Comparison of ENCODE assay signal across 13 cellular contexts in the genomic region with DNA sequence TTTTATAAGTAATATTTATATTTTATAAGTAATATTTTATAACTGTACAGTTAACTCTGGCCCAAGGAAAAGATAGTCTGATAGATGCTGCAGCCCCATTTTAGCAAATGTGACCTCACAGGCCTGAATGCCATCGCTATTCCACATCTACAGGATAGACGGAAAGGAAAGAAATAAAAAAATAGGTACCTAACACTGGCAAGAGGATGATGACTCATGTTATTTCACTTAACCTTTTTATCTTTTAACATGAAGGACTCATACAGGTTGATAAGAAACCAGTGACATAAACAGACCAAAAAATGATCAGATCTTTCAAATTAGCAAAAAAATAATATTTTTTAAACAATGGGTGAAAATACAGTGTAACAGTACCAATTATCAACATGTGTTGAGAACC.
DNase-seq lines count a peak whose midpoint lies in the region; ATAC-seq lines count a peak whose summit lies in the region.
"Had no signal": no experiment of that assay in that cellular context is flagged by ENCODE, and none has a peak within 500 bp of the region (broad histone marks: within the 10 kb centered on the region; RNA-seq: fewer than 3 reads in every experiment).

No MANE protein-coding gene starts in this region.

- peaks cover 39% of the 10 kb centered on the region for H3K36me3 Mint-ChIP-seq in stimulated activated naive CD8-positive, alpha-beta T cell treated with anti-CD3 and anti-CD28 coated beads, Interleukin-15, Interleukin-2, amounts not matched to agents 100 ng/mL and 50 ng/mL, for 24 hours (ENCODE audit: low read depth)
- H3K36me3 Mint-ChIP-seq in central memory CD8-positive, alpha-beta T cell (ENCODE audit: insufficient read depth) = peaks cover 10% of the 10 kb centered on the region

- H3K27me3 Mint-ChIP-seq in stimulated activated naive CD8-positive, alpha-beta T cell treated with anti-CD3 and anti-CD28 coated beads, Interleukin-15, Interleukin-2, amounts not matched to agents 100 ng/mL and 50 ng/mL, for 24 hours = no peaks in the 10 kb centered on the region
- H3K27me3 Mint-ChIP-seq in central memory CD8-positive, alpha-beta T cell = no peaks in the 10 kb centered on the region
- H3K27me3 Mint-ChIP-seq: naive thymus-derived CD4-positive, alpha-beta T cell had no signal

- H3K4me1 Mint-ChIP-seq in stimulated activated naive CD8-positive, alpha-beta T cell treated with anti-CD3 and anti-CD28 coated beads, Interleukin-15, Interleukin-2, amounts not matched to agents 100 ng/mL and 50 ng/mL, for 24 hours (ENCODE audit: low read depth) = peaks cover 88% of the 10 kb centered on the region
- H3K4me1 Mint-ChIP-seq in central memory CD8-positive, alpha-beta T cell = peaks cover 35% of the 10 kb centered on the region

- H3K4me3 Mint-ChIP-seq in stimulated activated naive CD8-positive, alpha-beta T cell treated with anti-CD3 and anti-CD28 coated beads, Interleukin-15, Interleukin-2, amounts not matched to agents 100 ng/mL and 50 ng/mL, for 24 hours = peak overlapping the region; percentile 95
- H3K4me3 Mint-ChIP-seq in central memory CD8-positive, alpha-beta T cell = no peak overlapping the region

- H3K27ac Mint-ChIP-seq in stimulated activated naive CD8-positive, alpha-beta T cell treated with anti-CD3 and anti-CD28 coated beads, Interleukin-15, Interleukin-2, amounts not matched to agents 100 ng/mL and 50 ng/mL, for 24 hours = peak overlapping the region; percentile 89
- peak overlapping the region; percentile 97 for H3K27ac Mint-ChIP-seq in central memory CD8-positive, alpha-beta T cell (ENCODE audit: low read depth)

- no peak for ATAC-seq in stimulated activated naive CD8-positive, alpha-beta T cell treated with anti-CD3 and anti-CD28 coated beads, Interleukin-15, Interleukin-2, amounts not matched to agents 100 U/mL and 50 U/mL, for 24 hours
- ATAC-seq in central memory CD8-positive, alpha-beta T cell (replicated peaks; ENCODE audit: extremely low read depth, poor library complexity, severe bottlenecking) = no peak
- no peak for ATAC-seq in HG03108 (IDR thresholded peaks at IDR 0.05; ENCODE audit: unreplicated experiment)
- ATAC-seq: naive thymus-derived CD4-positive, alpha-beta T cell had no signal

- no peaks in the 10 kb centered on the region for H3K9me3 Mint-ChIP-seq in stimulated activated naive CD8-positive, alpha-beta T cell treated with anti-CD3 and anti-CD28 coated beads, Interleukin-15, Interleukin-2, amounts not matched to agents 100 ng/mL and 50 ng/mL, for 24 hours
- no peaks in the 10 kb centered on the region for H3K9me3 Mint-ChIP-seq in central memory CD8-positive, alpha-beta T cell
- H3K9me3 Mint-ChIP-seq: naive thymus-derived CD4-positive, alpha-beta T cell had no signal

- no peak for DNase-seq in stimulated activated naive CD8-positive, alpha-beta T cell treated with anti-CD3 and anti-CD28 coated beads, Interleukin-15, Interleukin-2, amounts not matched to agents 100 U/mL and 50 U/mL, for 24 hours
- peak; percentile 91 for DNase-seq in RKO (ENCODE audit: low spot score)
- no peak for DNase-seq in central memory CD8-positive, alpha-beta T cell (ENCODE audit: low spot score in 2 of 2)
- no peak for DNase-seq in stimulated activated CD4-positive, alpha-beta T cell treated with anti-CD3 and anti-CD28 coated beads, Interleukin-4, amount 100 ng/mL, for 24 hours
- no peak for DNase-seq in NCI-H1694 treated with DMSO at 0.1 percent for 48 hours (lab: John Stamatoyannopoulos, UW)
- DNase-seq: aorta; naive thymus-derived CD4-positive, alpha-beta T cell; NCI-H1930; NCI-H69; SHP77 treated with DMSO at 0.1 percent for 48 hours; thyroid gland had no signal
